In genomic region chr2:96241901-96242611, GRCh38 we compare ENCODE assay signal across 8 cellular contexts. TPM values are rescaled to one million over a fixed set of nuclear protein-coding genes. Genes with fewer than 3 reads are reported as not detected.
A peak's percentile ranks its signal among the peaks of the same experiment; 100 is the strongest.
DNase-seq lines count a peak whose midpoint lies in the region; ATAC-seq and TF ChIP-seq lines count a peak whose summit lies in the region.

No MANE protein-coding gene starts in this region.

- DNase-seq in A172 (ENCODE audit: low spot score) (peak; percentile 89), astrocyte of the hippocampus (ENCODE audit: low read depth, low spot score) (peak; percentile 56), left lobe of liver (ENCODE audit: low spot score) (no peak), stomach (peak; percentile 34), NCI-H748 treated with DMSO at 0.1 percent for 48 hours (lab: John Stamatoyannopoulos, UW) (no peak)

- H3K27ac ChIP-seq in SU-DHL-6 (ENCODE audit: low read depth, low read length), result peak overlapping the region; percentile 52
- H3K27ac ChIP-seq in stomach, result peak overlapping the region; percentile 47 to 84 (median 71)

- H3K36me3 ChIP-seq in SU-DHL-6 (ENCODE audit: low read length), result no peaks in the 10 kb centered on the region
- H3K36me3 ChIP-seq in stomach, result peaks cover 0 to 25% (median 16%) of the 10 kb centered on the region in 4 donors

- no peaks in the 10 kb centered on the region for H3K9me3 ChIP-seq in SU-DHL-6 (ENCODE audit: insufficient read depth, low read length)
- no peaks in the 10 kb centered on the region for H3K9me3 ChIP-seq in stomach

- TF ChIP-seq CTCF in SU-DHL-6 (IDR thresholded peaks at IDR 0.05; ENCODE audit: insufficient read depth, low read length, poor library complexity, severe bottlenecking) (no peak), stomach (IDR thresholded peaks at IDR 0.05) (no peak)

- ATAC-seq in GM18870 (IDR thresholded peaks at IDR 0.05; ENCODE audit: unreplicated experiment), result peak; percentile 84
- ATAC-seq in HG03097 (IDR thresholded peaks at IDR 0.05; ENCODE audit: low FRiP score, unreplicated experiment), result peak; percentile 70
- ATAC-seq in left lobe of liver, result peak; percentile 63

- intact Hi-C loops in stomach (cut with DNase I; ENCODE audit: low total_unique reads), result no loop called here

- H3K4me3 ChIP-seq in SU-DHL-6 (ENCODE audit: insufficient read depth, low read length, poor library complexity, severe bottlenecking) (no peak overlapping the region), stomach (no peak overlapping the region)

- WGBS in stomach, 5 donors, result 70 to 81% (median 72%) methylated on average over 5 of the region's 5 CpGs

- H3F3A ChIP-seq in SU-DHL-6 (ENCODE audit: insufficient read depth), result no peaks in the 10 kb centered on the region

- H3K9ac ChIP-seq in SU-DHL-6 (ENCODE audit: low read length), result peak overlapping the region; percentile 35; the same call in 1 of the 2 replicates

- H3K9me2 ChIP-seq in SU-DHL-6 (replicated peaks; ENCODE audit: insufficient read depth, low read length), result no peaks in the 10 kb centered on the region

- no peaks in the 10 kb centered on the region for H3K79me2 ChIP-seq in SU-DHL-6 (ENCODE audit: insufficient read depth, low read length)

- no peaks in the 10 kb centered on the region for H4K20me1 ChIP-seq in SU-DHL-6 (ENCODE audit: low read depth, low read length)

- H3K4me1 ChIP-seq in stomach, result peaks cover 0 to 30% (median 3%) of the 10 kb centered on the region in 4 donors

- peak overlapping the region; percentile 48 for H3K4me2 ChIP-seq in SU-DHL-6 (ENCODE audit: low read depth, low read length, poor library complexity, severe bottlenecking)

- peak overlapping the region; percentile 34 for H2AFZ ChIP-seq in SU-DHL-6 (ENCODE audit: low read depth, low read length, severe bottlenecking)

- no peak for TF ChIP-seq POLR2A in stomach (IDR thresholded peaks at IDR 0.05)

- H3K27me3 ChIP-seq in SU-DHL-6 (ENCODE audit: low read length) (no peaks in the 10 kb centered on the region), stomach (no peaks in the 10 kb centered on the region)

- TF ChIP-seq EP300 in stomach (IDR thresholded peaks at IDR 0.05), result no peak

RNA-seq across cellular contexts. Expression of gene TMEM127, which starts 23.7 kb away (rescaled TPM):
- total RNA-seq in A172 (2014; rRNA removed; shearing (Covaris generic)), result 35.0 and 37.8 TPM in 2 replicates
- 30.6 TPM for total RNA-seq in left lobe of liver
- 10 to 100 TPM in 4 of 5 donors, 1 to 10 TPM in 1; 5.8 to 51.6 (median 21.9) TPM for total RNA-seq in stomach
- polyA plus RNA-seq in stomach, result 10 to 100 TPM in 1 of 3 donors, 1 to 10 TPM in 2; 5.7 to 11.4 (median 9.6) TPM

RNA-seq across cellular contexts. Expression of gene CIAO1, which starts 24.0 kb away (rescaled TPM):
- 118 and 119 TPM in 2 replicates for total RNA-seq in A172 (2014; rRNA removed; shearing (Covaris generic))
- 45.0 TPM for total RNA-seq in left lobe of liver
- total RNA-seq in stomach, result 100 to 1,000 TPM in 2 of 5 donors, 10 to 100 TPM in 3; 58.3 to 161 (median 95.3) TPM
- polyA plus RNA-seq in stomach, result 10 to 100 TPM; 29.3 to 43.4 (median 42.3) TPM

RNA-seq across cellular contexts. Expression of gene STARD7, which starts 33.4 kb away (rescaled TPM):
- 191 and 196 TPM in 2 replicates for total RNA-seq in A172 (2014; rRNA removed; shearing (Covaris generic))
- total RNA-seq in left lobe of liver (67.6 TPM), stomach (100 to 1,000 TPM in 2 of 5 donors, 10 to 100 TPM in 3; 30.3 to 165 (median 87.5) TPM)
- 10 to 100 TPM; 34.6 to 46.4 (median 43.1) TPM for polyA plus RNA-seq in stomach

Comparison
In these comparisons a context has a peak if more than half of its experiments do, and no peak if none do; other contexts are left out.
1. DNase-seq: peak in A172 (single experiment), astrocyte of the hippocampus (single experiment) and stomach (single experiment); none in left lobe of liver (single experiment) and NCI-H748 treated with DMSO at 0.1 percent for 48 hours (single experiment).
2. Peak in every context shown above with its lines, with median percentiles within 50 percentile points of each other: ATAC-seq.